Comparison of ENCODE assay signal across 8 cellular contexts in the genomic region with DNA sequence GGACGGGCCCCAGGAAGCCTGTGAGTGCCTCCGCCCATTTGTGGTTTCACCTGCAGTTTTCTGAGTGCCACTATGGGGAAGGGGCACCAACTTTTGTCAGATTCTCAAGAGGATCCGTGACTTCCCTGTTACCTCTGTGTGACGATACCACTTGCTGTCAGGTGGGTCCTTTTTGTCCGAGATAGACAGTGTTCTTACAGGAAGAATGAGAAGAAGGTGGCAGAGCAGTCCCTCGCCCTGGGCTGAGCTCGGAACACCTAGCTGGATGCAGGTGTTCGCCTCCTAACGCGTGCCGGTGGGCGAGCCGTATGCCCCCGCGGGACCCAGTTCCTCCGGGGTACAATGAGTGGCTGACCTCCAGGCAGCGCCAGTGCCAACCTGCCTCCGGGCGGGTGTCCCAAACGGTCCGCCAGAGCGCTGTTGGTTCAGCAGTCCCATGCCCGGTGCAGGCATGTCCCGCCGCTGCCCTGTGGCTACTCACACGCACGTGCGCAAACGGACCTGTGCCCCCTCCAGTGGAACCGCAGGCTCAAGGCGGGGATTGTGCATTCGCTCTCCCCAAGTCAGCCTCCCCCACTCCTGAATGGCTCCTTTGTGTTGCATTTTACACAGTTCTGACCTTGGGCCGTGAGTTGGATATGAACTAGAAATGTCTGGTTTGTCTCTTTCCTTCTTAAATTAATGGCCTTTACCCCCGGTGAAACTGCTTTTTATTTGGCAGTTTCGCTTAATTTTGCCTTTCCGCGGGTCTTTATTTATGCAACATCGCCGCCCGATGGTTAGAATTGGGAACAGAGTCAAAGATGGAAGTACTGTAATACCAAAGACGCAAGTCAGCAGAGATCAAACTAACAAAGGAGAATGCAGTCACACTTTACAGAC. TPM values are rescaled to one million over a fixed set of nuclear protein-coding genes. Genes with fewer than 3 reads are reported as not detected.
A peak's percentile ranks its signal among the peaks of the same experiment; 100 is the strongest.
DNase-seq lines count a peak whose midpoint lies in the region; ATAC-seq and TF ChIP-seq lines count a peak whose summit lies in the region.

No MANE protein-coding gene starts in this region.

- H3K4me1 ChIP-seq in MM.1S (ENCODE audit: low read length), result no peaks in the 10 kb centered on the region
- H3K4me1 ChIP-seq in neutrophil (ENCODE audit: control insufficient read depth in 1 of 2, insufficient read depth in 1 of 2, low read depth in 1 of 2, low read length in 1 of 2), result peaks cover 53 to 54% of the 10 kb centered on the region in 2 experiments
- H3K4me1 ChIP-seq in suprapubic skin, result peaks cover 35% of the 10 kb centered on the region

- H3K9me3 ChIP-seq in MM.1S (replicated peaks; ENCODE audit: insufficient read depth, low read length), result no peaks in the 10 kb centered on the region
- H3K9me3 ChIP-seq in neutrophil, result no peaks in the 10 kb centered on the region
- no peaks in the 10 kb centered on the region for H3K9me3 ChIP-seq in suprapubic skin

- H3F3A ChIP-seq in MM.1S (ENCODE audit: insufficient read depth, low read length), result peaks cover 8% of the 10 kb centered on the region; the same call in 1 of the 2 replicates

- H3K27ac ChIP-seq in MM.1S (ENCODE audit: low read length), result peak overlapping the region; percentile 43; the same call in 1 of the 2 replicates
- H3K27ac ChIP-seq in neutrophil, result peak overlapping the region; percentile 83
- H3K27ac ChIP-seq in suprapubic skin, result peak overlapping the region; percentile 73

- TF ChIP-seq CTCF in MM.1S (IDR thresholded peaks at IDR 0.05; ENCODE audit: low read length), result peak; percentile 89
- TF ChIP-seq CTCF in neutrophil (IDR thresholded peaks at IDR 0.05), result peak; percentile 79
- peak; percentile 60 to 87 for TF ChIP-seq CTCF in suprapubic skin (IDR thresholded peaks at IDR 0.05)

- no peaks in the 10 kb centered on the region for H3K9me3 Mint-ChIP-seq in activated naive CD4-positive, alpha-beta T cell treated with anti-CD3 and anti-CD28 coated beads, Interleukin-2, amount 10 ng/mL, durations not matched to agents 7 days and 5 days

- peak overlapping the region; percentile 46; the same call in 1 of the 2 replicates for H3K9ac ChIP-seq in MM.1S (ENCODE audit: low read length)

- WGBS in suprapubic skin, result under 1% methylated on average over 19 of the region's 41 CpGs

- peak overlapping the region; percentile 81 for H3K27ac Mint-ChIP-seq in activated naive CD4-positive, alpha-beta T cell treated with anti-CD3 and anti-CD28 coated beads, Interleukin-2, amount 10 ng/mL, durations not matched to agents 7 days and 5 days

- H3K4me3 Mint-ChIP-seq in activated naive CD4-positive, alpha-beta T cell treated with anti-CD3 and anti-CD28 coated beads, Interleukin-2, amount 10 ng/mL, durations not matched to agents 7 days and 5 days, result peak overlapping the region; percentile 76

- CTCF ChIA-PET in activated naive CD4-positive, alpha-beta T cell treated with anti-CD3 and anti-CD28 coated beads, Interleukin-2, amount 10 ng/mL, durations not matched to agents 7 days and 5 days (lab: Charles Lee), result interaction anchor here (0.7 to 3.6 kb wide), 9 partner anchors 109 to 361 kb away, joined by 3 to 73 read pairs (median 5); a partner anchor contains a TSS

- TF ChIP-seq POLR2A in suprapubic skin (IDR thresholded peaks at IDR 0.05), result no peak

- peaks cover 26% of the 10 kb centered on the region for H3K4me1 Mint-ChIP-seq in activated naive CD4-positive, alpha-beta T cell treated with anti-CD3 and anti-CD28 coated beads, Interleukin-2, amount 10 ng/mL, durations not matched to agents 7 days and 5 days

- peak overlapping the region; percentile 93 for H2AFZ ChIP-seq in MM.1S (ENCODE audit: low read length)

- H3K36me3 ChIP-seq in MM.1S (replicated peaks; ENCODE audit: insufficient read depth, low read length) (no peaks in the 10 kb centered on the region), neutrophil (no peaks in the 10 kb centered on the region), suprapubic skin (no peaks in the 10 kb centered on the region)

- TF ChIP-seq EP300 in suprapubic skin (IDR thresholded peaks at IDR 0.05), result no peak

- peaks cover 48% of the 10 kb centered on the region for H3K27me3 Mint-ChIP-seq in activated naive CD4-positive, alpha-beta T cell treated with anti-CD3 and anti-CD28 coated beads, Interleukin-2, amount 10 ng/mL, durations not matched to agents 7 days and 5 days

- ATAC-seq in SK-N-SH treated with all-trans-retinoic acid at 6 μM for 48 hours, result peak; percentile 55

- no peaks in the 10 kb centered on the region for H3K36me3 Mint-ChIP-seq in activated naive CD4-positive, alpha-beta T cell treated with anti-CD3 and anti-CD28 coated beads, Interleukin-2, amount 10 ng/mL, durations not matched to agents 7 days and 5 days

- H3K9me2 ChIP-seq in MM.1S (replicated peaks; ENCODE audit: insufficient read depth, low read length), result no peaks in the 10 kb centered on the region

- DNase-seq in NCI-H187 (lab: John Stamatoyannopoulos, UW) (peak; percentile 24 to 60), NCI-H187 treated with DMSO at 0.1 percent for 48 hours (lab: John Stamatoyannopoulos, UW) (no peak), MM.1S (peak; percentile 84), germinal center (ENCODE audit: low spot score) (peak; percentile 71), suprapubic skin (ENCODE audit: low spot score in 2 of 2) (peak; percentile 87 to 88)
- peak; percentile 84 for DNase-seq in activated naive CD4-positive, alpha-beta T cell treated with anti-CD3 and anti-CD28 coated beads, Interleukin-2, amount 10 ng/mL, durations not matched to agents 7 days and 5 days

- no peaks in the 10 kb centered on the region for H3K79me2 ChIP-seq in MM.1S (ENCODE audit: low read length)

- peak overlapping the region; percentile 98 for H3K4me2 ChIP-seq in MM.1S (ENCODE audit: low read depth, low read length)

- no peaks in the 10 kb centered on the region for H4K20me1 ChIP-seq in MM.1S (ENCODE audit: insufficient read depth, low read length)

- H3K27me3 ChIP-seq in MM.1S (replicated peaks; ENCODE audit: insufficient read depth, low read length), result peaks cover 32% of the 10 kb centered on the region
- peaks cover 28% of the 10 kb centered on the region for H3K27me3 ChIP-seq in neutrophil
- peaks cover 8% of the 10 kb centered on the region for H3K27me3 ChIP-seq in suprapubic skin

- H3K4me3 ChIP-seq in MM.1S (ENCODE audit: low read length), result peak overlapping the region; percentile 82
- H3K4me3 ChIP-seq in neutrophil (ENCODE audit: low read depth in 1 of 2, low read length in 1 of 2), result peak overlapping the region; percentile 69 to 76
- H3K4me3 ChIP-seq in suprapubic skin, result peak overlapping the region; percentile 66

TF ChIP-seq in SK-N-SH treated with all-trans-retinoic acid at 6 μM for 48 hours, 23 proteins besides CTCF, POLR2A, EP300 and RAD21:
- TF ChIP-seq, protein P1, sequence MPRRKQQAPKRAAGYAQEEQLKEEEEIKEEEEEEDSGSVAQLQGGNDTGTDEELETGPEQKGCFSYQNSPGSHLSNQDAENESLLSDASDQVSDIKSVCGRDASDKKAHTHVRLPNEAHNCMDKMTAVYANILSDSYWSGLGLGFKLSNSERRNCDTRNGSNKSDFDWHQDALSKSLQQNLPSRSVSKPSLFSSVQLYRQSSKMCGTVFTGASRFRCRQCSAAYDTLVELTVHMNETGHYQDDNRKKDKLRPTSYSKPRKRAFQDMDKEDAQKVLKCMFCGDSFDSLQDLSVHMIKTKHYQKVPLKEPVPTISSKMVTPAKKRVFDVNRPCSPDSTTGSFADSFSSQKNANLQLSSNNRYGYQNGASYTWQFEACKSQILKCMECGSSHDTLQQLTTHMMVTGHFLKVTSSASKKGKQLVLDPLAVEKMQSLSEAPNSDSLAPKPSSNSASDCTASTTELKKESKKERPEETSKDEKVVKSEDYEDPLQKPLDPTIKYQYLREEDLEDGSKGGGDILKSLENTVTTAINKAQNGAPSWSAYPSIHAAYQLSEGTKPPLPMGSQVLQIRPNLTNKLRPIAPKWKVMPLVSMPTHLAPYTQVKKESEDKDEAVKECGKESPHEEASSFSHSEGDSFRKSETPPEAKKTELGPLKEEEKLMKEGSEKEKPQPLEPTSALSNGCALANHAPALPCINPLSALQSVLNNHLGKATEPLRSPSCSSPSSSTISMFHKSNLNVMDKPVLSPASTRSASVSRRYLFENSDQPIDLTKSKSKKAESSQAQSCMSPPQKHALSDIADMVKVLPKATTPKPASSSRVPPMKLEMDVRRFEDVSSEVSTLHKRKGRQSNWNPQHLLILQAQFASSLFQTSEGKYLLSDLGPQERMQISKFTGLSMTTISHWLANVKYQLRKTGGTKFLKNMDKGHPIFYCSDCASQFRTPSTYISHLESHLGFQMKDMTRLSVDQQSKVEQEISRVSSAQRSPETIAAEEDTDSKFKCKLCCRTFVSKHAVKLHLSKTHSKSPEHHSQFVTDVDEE (CRISPR knock-in tag; IDR thresholded peaks at IDR 0.05), result no peak
- peak; percentile 40; the same call in 1 of the 2 replicates for TF ChIP-seq TCF4 (CRISPR knock-in tag; IDR thresholded peaks at IDR 0.05; ENCODE audit: borderline replicate concordance)
TF ChIP-seq in SK-N-SH treated with all-trans-retinoic acid at 6 μM for 48 hours: peak in this region for 1.

RNA-seq across cellular contexts. Expression of a gene that starts 1.1 kb away (rescaled TPM):
- 10 to 100 TPM in 3 of 4 donors, 1 to 10 TPM in 1; 5.4 to 15.6 (median 12.8) TPM for total RNA-seq in suprapubic skin
